Comparison of ENCODE assay signal across 9 cellular contexts in the genomic region with DNA sequence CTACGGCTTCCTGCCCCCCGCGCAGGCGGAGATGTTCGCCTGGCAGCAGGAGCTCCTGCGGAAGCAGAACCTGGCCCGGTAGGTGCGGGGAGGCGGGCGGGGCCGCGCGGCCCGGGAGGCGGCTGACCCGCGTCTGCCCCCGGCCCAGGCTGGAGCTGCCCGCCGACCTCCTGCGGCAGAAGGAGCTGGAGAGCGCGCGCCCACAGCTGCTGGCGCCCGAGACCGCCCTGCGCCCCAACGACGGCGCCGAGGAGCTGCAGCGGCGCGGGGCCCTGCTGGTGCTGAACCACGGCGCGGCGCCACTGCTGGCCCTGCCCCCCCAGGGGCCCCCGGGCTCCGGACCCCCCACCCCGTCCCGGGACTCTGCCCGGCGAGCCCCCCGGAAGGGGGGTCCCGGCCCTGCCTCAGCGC. TPM values are rescaled to one million over a fixed set of nuclear protein-coding genes. Genes with fewer than 3 reads are reported as not detected.
DNase-seq lines count a peak whose midpoint lies in the region; ATAC-seq and TF ChIP-seq lines count a peak whose summit lies in the region.
"Had no signal": no experiment of that assay in that cellular context is flagged by ENCODE, and none has a peak within 500 bp of the region (broad histone marks: within the 10 kb centered on the region; RNA-seq: fewer than 3 reads in every experiment).

No MANE protein-coding gene starts in this region.

- no peak for TF ChIP-seq EP300 in neural cell (conservative IDR thresholded peaks at IDR 0.05; ENCODE audit: poor library complexity, severe bottlenecking)

- H3K9me2 ChIP-seq in neural cell (ENCODE audit: insufficient read depth, low read length) = no peaks in the 10 kb centered on the region

- no peak overlapping the region for H3K4me2 ChIP-seq in neural cell (ENCODE audit: low read length)

- H3K4me3 ChIP-seq in HUES64 (ENCODE audit: low read length) = peak overlapping the region; percentile 43
- peak overlapping the region; percentile 69 for H3K4me3 ChIP-seq in choroid plexus epithelial cell (ENCODE audit: low read depth, low read length)
- peak overlapping the region; percentile 61 for H3K4me3 ChIP-seq in neural cell (ENCODE audit: low read length)
- H3K4me3 ChIP-seq in gastrocnemius medialis = no peak overlapping the region
- peak overlapping the region in 13 of 59 donors; percentile 26 to 62 (median 47) for H3K4me3 ChIP-seq in dorsolateral prefrontal cortex

- no peaks in the 10 kb centered on the region for H3K9me3 ChIP-seq in HUES64 (ENCODE audit: insufficient read depth, low read depth, low read length)
- H3K9me3 ChIP-seq in neural cell (ENCODE audit: low read length) = no peaks in the 10 kb centered on the region
- H3K9me3 ChIP-seq in gastrocnemius medialis = no peaks in the 10 kb centered on the region

- H3K4me1 ChIP-seq in HUES64 (ENCODE audit: insufficient read depth, low read length) = peaks cover 16% of the 10 kb centered on the region
- H3K4me1 ChIP-seq in gastrocnemius medialis = peaks cover 12 to 24% of the 10 kb centered on the region in 2 donors

- H3K27me3 ChIP-seq in HUES64 (ENCODE audit: insufficient read depth, low read length) (peaks cover 64% of the 10 kb centered on the region), neural cell (ENCODE audit: insufficient read depth, low read depth, low read length) (peaks cover 43% of the 10 kb centered on the region), gastrocnemius medialis (peaks cover 38 to 48% (median 48%) of the 10 kb centered on the region in 3 donors), dorsolateral prefrontal cortex (peaks cover 0 to 58% (median 52%) of the 10 kb centered on the region in 45 donors)

- peak overlapping the region; percentile 45 for H3K27ac ChIP-seq in C4-2B
- H3K27ac ChIP-seq in HUES64 (ENCODE audit: low read depth, low read length) = no peak overlapping the region
- no peak overlapping the region for H3K27ac ChIP-seq in neural cell (ENCODE audit: low read length)
- no peak overlapping the region for H3K27ac ChIP-seq in gastrocnemius medialis
- no peak overlapping the region for H3K27ac ChIP-seq in dorsolateral prefrontal cortex

- H4K20me1 ChIP-seq in neural cell (ENCODE audit: insufficient read depth) = no peaks in the 10 kb centered on the region

- no peak overlapping the region for H2AFZ ChIP-seq in neural cell (ENCODE audit: low read depth, low read length)

- TF ChIP-seq CTCF in C4-2B (conservative IDR thresholded peaks at IDR 0.05) (no peak), choroid plexus epithelial cell (conservative IDR thresholded peaks at IDR 0.05; ENCODE audit: low read depth, low read length) (no peak), neural cell (IDR thresholded peaks at IDR 0.05; ENCODE audit: poor library complexity, severe bottlenecking) (no peak), gastrocnemius medialis (IDR thresholded peaks at IDR 0.05 in 4 of 5, conservative IDR thresholded peaks at IDR 0.05 in 1 of 5) (no peak), dorsolateral prefrontal cortex (IDR thresholded peaks at IDR 0.05 in 54 of 56, conservative IDR thresholded peaks at IDR 0.05 in 2 of 56; ENCODE audit: low read depth in 1 of 56, partially characterized antibody in 56 of 56) (no peak)

- no peaks in the 10 kb centered on the region for H3F3A ChIP-seq in neural cell (ENCODE audit: insufficient read depth, low read length, poor library complexity, severe bottlenecking)

- no peak for ATAC-seq in gastrocnemius medialis

- no peak overlapping the region for H3K9ac ChIP-seq in HUES64 (ENCODE audit: low read depth, low read length)
- H3K9ac ChIP-seq in neural cell (ENCODE audit: low read length) = peak overlapping the region; percentile 36

- TF ChIP-seq POLR2A in gastrocnemius medialis (IDR thresholded peaks at IDR 0.05) = no peak

- peak; percentile 62 for DNase-seq in choroid plexus epithelial cell (ENCODE audit: low read depth)
- DNase-seq in NCI-H2107 (lab: John Stamatoyannopoulos, UW) = no peak
- no peak for DNase-seq in gastrocnemius medialis
- DNase-seq in dorsolateral prefrontal cortex = no peak
- DNase-seq in NCI-H1436 (lab: John Stamatoyannopoulos, UW) = no peak

- intact Hi-C loops in gastrocnemius medialis (cut with DNase I; ENCODE audit: low total_unique reads) = no loop called here
- intact Hi-C loops in dorsolateral prefrontal cortex (cut with DNase I) = no loop called here

- H3K79me2 ChIP-seq in neural cell (replicated peaks; ENCODE audit: insufficient read depth, low read length) = no peaks in the 10 kb centered on the region

- under 1% methylated on average over 48 of the region's 48 CpGs for WGBS in HUES64

- no peak for TF ChIP-seq RAD21 in neural cell (conservative IDR thresholded peaks at IDR 0.05)

- H3K36me3 ChIP-seq in HUES64 (ENCODE audit: insufficient read depth, low read length) (peaks cover 32% of the 10 kb centered on the region), neural cell (ENCODE audit: insufficient read depth, low read length) (no peaks in the 10 kb centered on the region), gastrocnemius medialis (peaks cover 0 to 26% of the 10 kb centered on the region in 2 donors)

- in situ Hi-C loops in gastrocnemius medialis (cut with MboI; ENCODE audit: low sequenced_read_pairs in 4 of 4) = no loop called here

TF ChIP-seq in neural cell, 6 proteins besides CTCF, POLR2A, EP300 and RAD21:
- TF ChIP-seq SMC3 (conservative IDR thresholded peaks at IDR 0.05; ENCODE audit: poor library complexity) = no peak
- TF ChIP-seq REST (IDR thresholded peaks at IDR 0.05; ENCODE audit: borderline replicate concordance) = no peak
- TF ChIP-seq POLR2AphosphoS5 (IDR thresholded peaks at IDR 0.05) = no peak
- no peak for TF ChIP-seq EZH2 (IDR thresholded peaks at IDR 0.05; ENCODE audit: borderline replicate concordance, insufficient read depth, low read length, poor library complexity, severe bottlenecking)
- no peak for TF ChIP-seq TAF1 (IDR thresholded peaks at IDR 0.05; ENCODE audit: low read depth)
- TF ChIP-seq MXI1 (conservative IDR thresholded peaks at IDR 0.05; ENCODE audit: poor library complexity, severe bottlenecking) = no peak

RNA-seq across cellular contexts. Expression of gene NOC2L, which starts 16.6 kb away (rescaled TPM):
- polyA plus RNA-seq in HUES64 (2013, experiment 1 of 2) = 81.8 TPM
- polyA plus RNA-seq in HUES64 (2013, experiment 2 of 2) = 71.3 TPM
- 77.2 and 78.2 TPM in 2 replicates for polyA plus RNA-seq in neural cell
- 70.8 and 77.2 TPM in 2 replicates for polyA minus RNA-seq in neural cell
- total RNA-seq in gastrocnemius medialis (100 to 1,000 TPM in 1 of 4 donors, 10 to 100 TPM in 3; 47.4 to 115 (median 74.2) TPM), dorsolateral prefrontal cortex (10 to 100 TPM; 34.5 to 72.4 (median 54.8) TPM)

RNA-seq across cellular contexts. Expression of gene KLHL17, which starts 18.0 kb away (rescaled TPM):
- polyA plus RNA-seq in HUES64 (2013, experiment 1 of 2) = 14.0 TPM
- 14.5 TPM for polyA plus RNA-seq in HUES64 (2013, experiment 2 of 2)
- 52.3 and 64.2 TPM in 2 replicates for polyA plus RNA-seq in neural cell
- polyA minus RNA-seq in neural cell = 9.5 and 14.9 TPM in 2 replicates
- 1 to 10 TPM; 1.3 to 5.7 (median 2.3) TPM for total RNA-seq in gastrocnemius medialis
- total RNA-seq in dorsolateral prefrontal cortex = 10 to 100 TPM in 101 of 120 experiments, 1 to 10 TPM in 19; 5.7 to 35.4 (median 14.2) TPM

RNA-seq across cellular contexts. Expression of gene SAMD11, which starts 18.7 kb away (rescaled TPM):
- polyA plus RNA-seq in HUES64 (2013, experiment 1 of 2) = 2.3 TPM
- polyA plus RNA-seq in HUES64 (2013, experiment 2 of 2) = 1.1 TPM
- polyA plus RNA-seq in neural cell = 11.2 and 21.6 TPM in 2 replicates
- 3.6 and 6.1 TPM in 2 replicates for polyA minus RNA-seq in neural cell
- total RNA-seq in gastrocnemius medialis (under 1 TPM in 2 of 4 donors, not detected in 2; 0.17 to 0.38 TPM), dorsolateral prefrontal cortex (10 to 100 TPM in 10 of 120 experiments, 1 to 10 TPM in 109, under 1 TPM in 1; 0.85 to 22.6 (median 4.2) TPM)
- total RNA-seq: T-helper 2 cell treated with Interferon-gamma antibody and Interleukin-4, amounts not matched to agents 100 ng/mL and 5 ng/mL, for 36 hours had no signal

RNA-seq across cellular contexts. Expression of gene PLEKHN1, which starts 23.9 kb away (rescaled TPM):
- polyA plus RNA-seq in HUES64 (2013, experiment 1 of 2) = 0.10 TPM
- 0.38 TPM for polyA plus RNA-seq in HUES64 (2013, experiment 2 of 2)
- 0.28 and 1.1 TPM in 2 replicates for polyA plus RNA-seq in neural cell
- polyA minus RNA-seq in neural cell = not detected in 2 replicates
- total RNA-seq in gastrocnemius medialis (under 1 TPM in 1 of 4 donors, not detected in 3; 0.23 TPM), dorsolateral prefrontal cortex (under 1 TPM in 3 of 120 experiments, not detected in 117; 0.36 to 0.58 (median 0.43) TPM)

RNA-seq across cellular contexts. Expression of gene PERM1, which starts 39.5 kb away (rescaled TPM):
- not detected for polyA plus RNA-seq in HUES64 (2013, experiment 1 of 2)
- polyA plus RNA-seq in HUES64 (2013, experiment 2 of 2) = not detected
- polyA plus RNA-seq in neural cell = not detected in 2 replicates
- not detected in 2 replicates for polyA minus RNA-seq in neural cell
- 100 to 1,000 TPM in 2 of 4 donors, 10 to 100 TPM in 2; 38.9 to 218 (median 98.8) TPM for total RNA-seq in gastrocnemius medialis
- total RNA-seq in dorsolateral prefrontal cortex = 1 to 10 TPM in 6 of 120 experiments, under 1 TPM in 63, not detected in 51; 0.13 to 1.8 (median 0.43) TPM
- total RNA-seq: T-helper 2 cell treated with Interferon-gamma antibody and Interleukin-4, amounts not matched to agents 100 ng/mL and 5 ng/mL, for 36 hours had no signal

Comparison
In these comparisons a context has a peak if more than half of its experiments do, and no peak if none do; other contexts are left out.
1. H3K4me3 ChIP-seq: peak in HUES64 (single experiment), choroid plexus epithelial cell (single experiment) and neural cell (single experiment); none in gastrocnemius medialis (0 of 4).